Comparison of ENCODE assay signal across 1 cellular context in the genomic region with DNA sequence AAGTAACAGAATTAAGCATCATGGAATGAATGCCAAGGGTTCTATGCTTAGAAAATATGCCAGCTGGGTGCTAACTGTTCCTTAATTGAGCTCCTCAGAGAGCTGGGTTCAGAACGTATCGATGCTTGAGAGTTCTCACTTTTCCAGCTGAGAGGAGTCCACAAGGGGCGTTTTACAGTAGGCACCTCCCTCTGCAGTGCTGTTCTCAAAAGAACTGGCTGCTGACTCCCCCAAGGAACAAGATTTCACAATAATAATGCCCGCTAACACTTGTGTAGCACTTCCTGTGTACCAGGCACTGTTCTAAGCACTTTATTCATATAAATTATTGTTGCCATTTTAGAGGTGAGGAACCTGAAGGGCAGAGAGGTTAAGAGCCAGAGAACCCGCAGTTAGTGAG.
TF ChIP-seq lines count a peak whose summit lies in the region.

No MANE protein-coding gene starts in this region.

TF ChIP-seq in K562, 482 proteins besides CTCF, POLR2A, EP300 and RAD21:
- TF ChIP-seq CEBPB (tag; IDR thresholded peaks at IDR 0.05): peak; percentile 37; the same call in 1 of the 2 replicates
- no peak for TF ChIP-seq POLR3A (IDR thresholded peaks at IDR 0.05; ENCODE audit: borderline replicate concordance, extremely low read depth, insufficient read depth, insufficient read length)
- no peak for TF ChIP-seq PHF20 (IDR thresholded peaks at IDR 0.05; ENCODE audit: partially characterized antibody)
